Comparison of ENCODE assay signal across 15 cellular contexts in genomic region chr18:25256439-25256838, GRCh38.
DNase-seq lines count a peak whose midpoint lies in the region; ATAC-seq and TF ChIP-seq lines count a peak whose summit lies in the region.
"Had no signal": no experiment of that assay in that cellular context is flagged by ENCODE, and none has a peak within 500 bp of the region (broad histone marks: within the 10 kb centered on the region; RNA-seq: fewer than 3 reads in every experiment).

No MANE protein-coding gene starts in this region.

- in situ Hi-C loops in SK-MEL-5 (cut with HindIII; ENCODE audit: low pct_unique_long_range_greater_than_20kb, low sequenced_read_pairs) (no loop called here), transverse colon (cut with MboI; ENCODE audit: low pct_ligation_motif_present in 1 of 4, low pct_unique_long_range_greater_than_20kb in 1 of 4, low sequenced_read_pairs in 3 of 4) (loop anchor here in 1 of 4 donors (25.0 kb wide), 1 partner anchor 106 kb away; the partner anchor contains the start of gene ZNF521)

- H3K4me3 Mint-ChIP-seq in GM23338 = no peak overlapping the region
- no peak overlapping the region for H3K4me3 Mint-ChIP-seq in endothelial cell (ENCODE audit: unreplicated experiment)
- H3K4me3 Mint-ChIP-seq in nephron progenitor cell = no peak overlapping the region
- H3K4me3 Mint-ChIP-seq: CD8-positive, alpha-beta memory T cell had no signal

- H3K79me2 ChIP-seq in GM23338 (replicated peaks; ENCODE audit: insufficient read depth) = no peaks in the 10 kb centered on the region

- H3K27me3 ChIP-seq in GM23338 (ENCODE audit: insufficient read depth) = no peaks in the 10 kb centered on the region
- H3K27me3 ChIP-seq in transverse colon = no peaks in the 10 kb centered on the region
- H3K27me3 ChIP-seq: BLaER1 had no signal

- intact Hi-C loops in transverse colon (cut with DNase I; ENCODE audit: low total_unique reads) = no loop called here

- WGBS in transverse colon (ENCODE audit: low coverage in 1 of 2), 2 donors = 74 to 78% methylated on average over 4 of the region's 4 CpGs

- no peak overlapping the region for H2AFZ ChIP-seq in GM23338

- H3F3A ChIP-seq in GM23338 (replicated peaks; ENCODE audit: low read depth) = no peaks in the 10 kb centered on the region

- no peaks in the 10 kb centered on the region for H4K20me1 ChIP-seq in GM23338 (replicated peaks; ENCODE audit: insufficient read depth)
- H4K20me1 ChIP-seq: BLaER1 had no signal

- no peaks in the 10 kb centered on the region for H3K4me1 ChIP-seq in GM23338 (ENCODE audit: insufficient read depth)
- H3K4me1 ChIP-seq in transverse colon = no peaks in the 10 kb centered on the region
- H3K4me1 ChIP-seq: BLaER1, Caco-2 had no signal

- no peaks in the 10 kb centered on the region for H3K9me2 ChIP-seq in GM23338 (ENCODE audit: insufficient read depth)

- DNase-seq in GM23338 (ENCODE audit: low spot score) = peak; percentile 61
- DNase-seq in SK-MEL-5 (ENCODE audit: low read depth, low spot score) = peak; percentile 2
- no peak for DNase-seq in endothelial cell (ENCODE audit: low spot score)
- no peak for DNase-seq in nephron progenitor cell
- no peak for DNase-seq in SHP77 treated with DMSO at 0.1 percent for 48 hours (lab: John Stamatoyannopoulos, UW)
- no peak for DNase-seq in transverse colon
- no peak for DNase-seq in HUDEP-2 (lab: John Stamatoyannopoulos, UW; ENCODE audit: unreplicated experiment in 76 of 76)
- DNase-seq: 8988T; AML-193; Caco-2; CD8-positive, alpha-beta memory T cell; DND-41; GDM1 had no signal

- H3K36me3 Mint-ChIP-seq in GM23338 (ENCODE audit: low read depth) (no peaks in the 10 kb centered on the region), endothelial cell (ENCODE audit: low read depth, unreplicated experiment) (peaks cover 23% of the 10 kb centered on the region), nephron progenitor cell (ENCODE audit: low read depth) (peaks cover 41% of the 10 kb centered on the region)
- H3K36me3 Mint-ChIP-seq: CD8-positive, alpha-beta memory T cell had no signal

- no peaks in the 10 kb centered on the region for H3K9me3 ChIP-seq in transverse colon
- H3K9me3 ChIP-seq: BLaER1, Caco-2 had no signal

- no peak for TF ChIP-seq EP300 in transverse colon (IDR thresholded peaks at IDR 0.05; ENCODE audit: low read depth)

- TF ChIP-seq CTCF in GM23338 (conservative IDR thresholded peaks at IDR 0.05; ENCODE audit: low read depth in 2 of 2) = peak in 1 of 2 experiments; percentile 31; a peak in 2 of 4 replicates
- TF ChIP-seq CTCF in endothelial cell (IDR thresholded peaks at IDR 0.05; ENCODE audit: unreplicated experiment) = no peak
- TF ChIP-seq CTCF in nephron progenitor cell (IDR thresholded peaks at IDR 0.05) = no peak
- TF ChIP-seq CTCF in transverse colon (IDR thresholded peaks at IDR 0.05) = no peak

- H3K27ac Mint-ChIP-seq in GM23338 = 0 out of 2 replicates have a peak overlapping the region, but pooled peaks have one; percentile 0
- peak overlapping the region; percentile 0 for H3K27ac Mint-ChIP-seq in endothelial cell (ENCODE audit: unreplicated experiment)
- H3K27ac Mint-ChIP-seq in nephron progenitor cell = peak overlapping the region; percentile 19
- H3K27ac Mint-ChIP-seq: CD8-positive, alpha-beta memory T cell had no signal

- H3K27ac ChIP-seq in GM23338 (ENCODE audit: low read depth) (no peak overlapping the region), transverse colon (no peak overlapping the region)
- H3K27ac ChIP-seq: BLaER1 had no signal

- H3K27me3 Mint-ChIP-seq in GM23338 (ENCODE audit: insufficient read depth, low read depth, poor library complexity) (no peaks in the 10 kb centered on the region), endothelial cell (ENCODE audit: unreplicated experiment) (peaks cover 6% of the 10 kb centered on the region), nephron progenitor cell (ENCODE audit: low read depth, poor library complexity) (no peaks in the 10 kb centered on the region)

- no peak for TF ChIP-seq POLR2A in transverse colon (IDR thresholded peaks at IDR 0.05)

- peak; percentile 79 for ATAC-seq in GM23338
- ATAC-seq: HepG2 had no signal

- H3K4me1 Mint-ChIP-seq in GM23338 = peaks cover 11% of the 10 kb centered on the region
- H3K4me1 Mint-ChIP-seq in endothelial cell (ENCODE audit: unreplicated experiment) = peaks cover 49% of the 10 kb centered on the region
- peaks cover 16% of the 10 kb centered on the region for H3K4me1 Mint-ChIP-seq in nephron progenitor cell
- H3K4me1 Mint-ChIP-seq: CD8-positive, alpha-beta memory T cell had no signal

- H3K36me3 ChIP-seq in GM23338 (ENCODE audit: insufficient read depth) = no peaks in the 10 kb centered on the region
- no peaks in the 10 kb centered on the region for H3K36me3 ChIP-seq in transverse colon
- H3K36me3 ChIP-seq: BLaER1 had no signal

- H3K4me3 ChIP-seq in GM23338 = no peak overlapping the region
- H3K4me3 ChIP-seq in transverse colon = no peak overlapping the region
- H3K4me3 ChIP-seq: BLaER1 had no signal

- H3K4me2 ChIP-seq in GM23338 = no peak overlapping the region
- H3K4me2 ChIP-seq: BLaER1 had no signal

- H3K9me3 Mint-ChIP-seq in GM23338 = no peaks in the 10 kb centered on the region
- H3K9me3 Mint-ChIP-seq in endothelial cell (ENCODE audit: unreplicated experiment) = no peaks in the 10 kb centered on the region
- no peaks in the 10 kb centered on the region for H3K9me3 Mint-ChIP-seq in nephron progenitor cell

TF ChIP-seq in GM23338, 12 proteins besides CTCF, POLR2A, EP300 and RAD21:
- TF ChIP-seq NANOG (IDR thresholded peaks at IDR 0.05; ENCODE audit: borderline replicate concordance) (no peak), ETS1 (IDR thresholded peaks at IDR 0.05) (no peak), STAT1 (IDR thresholded peaks at IDR 0.05; ENCODE audit: unreplicated experiment) (no peak), POLR2AphosphoS5 (IDR thresholded peaks at IDR 0.05; ENCODE audit: low read depth) (no peak)

Comparison
In these comparisons a context has a peak if more than half of its experiments do, and no peak if none do; other contexts are left out.
1. DNase-seq: peak in GM23338 (single experiment) and SK-MEL-5 (single experiment); none in endothelial cell (single experiment), nephron progenitor cell (single experiment), SHP77 treated with DMSO at 0.1 percent for 48 hours (single experiment), transverse colon (single experiment) and HUDEP-2 (0 of 76).
2. Peak in every context shown above with its lines, with median percentiles within 50 percentile points of each other: H3K27ac Mint-ChIP-seq.